In the genomic region with DNA sequence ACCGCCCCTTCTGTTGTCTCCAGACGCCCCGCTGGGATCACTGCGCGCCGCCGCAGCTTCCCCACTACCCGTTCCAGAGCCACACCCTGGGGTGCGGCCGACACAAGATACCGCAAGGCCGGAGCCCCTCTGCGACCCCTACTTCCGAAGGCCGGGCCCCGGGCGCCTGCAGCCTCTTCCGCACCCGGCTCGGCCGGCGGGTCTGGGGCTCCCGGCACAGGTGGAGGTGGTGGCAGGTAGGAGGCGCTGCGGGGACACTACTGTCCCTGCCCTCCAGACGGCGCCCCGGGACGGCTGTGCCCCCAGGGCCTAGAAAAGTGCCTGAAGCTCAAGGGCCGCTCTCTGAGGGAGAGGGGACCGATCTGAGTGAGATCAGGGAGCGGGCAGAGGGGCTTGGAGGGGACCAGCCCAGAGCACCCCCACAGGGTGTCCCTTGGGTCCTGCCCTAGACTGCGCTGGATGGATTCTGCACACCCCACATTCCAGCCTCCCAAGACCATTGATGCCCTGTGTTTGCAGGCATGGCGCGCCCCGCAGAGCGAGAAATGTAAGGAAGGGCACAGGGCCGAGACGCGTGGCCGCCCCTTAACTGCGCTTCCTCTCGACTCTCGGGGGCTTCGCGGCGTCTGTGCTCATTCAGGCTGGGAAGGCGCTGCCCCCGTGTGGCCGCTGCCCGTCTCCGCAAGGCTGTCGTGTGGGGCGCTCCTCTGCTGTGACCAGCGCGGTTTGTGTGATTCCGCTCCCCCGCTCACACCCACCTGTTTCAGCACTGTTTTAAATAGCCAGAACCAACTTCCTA, we compare ENCODE assay signal across 1 cellular context.
TF ChIP-seq lines count a peak whose summit lies in the region.

No MANE protein-coding gene starts in this region.

TF ChIP-seq in HepG2, 621 proteins besides CTCF, POLR2A, EP300 and RAD21 (continued from another document and continues in another):
- TF ChIP-seq PCBP1 (IDR thresholded peaks at IDR 0.05; ENCODE audit: borderline replicate concordance, low read depth, low read length) (no peak), HMG20A (CRISPR knock-in tag; IDR thresholded peaks at IDR 0.05; ENCODE audit: borderline replicate concordance) (0 out of 2 replicates have a peak, but pooled peaks have one; percentile 17), ZNF350 (CRISPR knock-in tag; IDR thresholded peaks at IDR 0.05; ENCODE audit: borderline replicate concordance, low read depth) (peak; percentile 50; the same call in 1 of the 2 replicates), ZNF431 (CRISPR knock-in tag; IDR thresholded peaks at IDR 0.05; ENCODE audit: borderline replicate concordance, low read depth) (0 out of 2 replicates have a peak, but pooled peaks have one; percentile 31), ZNF761 (CRISPR knock-in tag; conservative IDR thresholded peaks at IDR 0.05) (peak; percentile 88; the same call in 1 of the 2 replicates), KMT2B (CRISPR knock-in tag; IDR thresholded peaks at IDR 0.05) (no peak), HNF4A (CRISPR knock-in tag; IDR thresholded peaks at IDR 0.05) (peak; percentile 26; the same call in 1 of the 2 replicates), YY1 (IDR thresholded peaks at IDR 0.05; ENCODE audit: insufficient read depth, insufficient replicate concordance, low read depth, low read length) (peak; percentile 49), HOXA5 (CRISPR knock-in tag; IDR thresholded peaks at IDR 0.05) (no peak), RXRA (CRISPR knock-in tag; IDR thresholded peaks at IDR 0.05) (peak; percentile 50), ZNF34 (CRISPR knock-in tag; IDR thresholded peaks at IDR 0.05; ENCODE audit: borderline replicate concordance) (peak; percentile 95), KLF16 (CRISPR knock-in tag; IDR thresholded peaks at IDR 0.05) (peak in 1 of 2 experiments; percentile 86; a peak in 2 of 4 replicates), POGZ (CRISPR knock-in tag; IDR thresholded peaks at IDR 0.05) (0 out of 2 replicates have a peak, but pooled peaks have one; percentile 35), MAZ (IDR thresholded peaks at IDR 0.05; ENCODE audit: borderline replicate concordance, low read depth, low read length) (no peak), MAZ (CRISPR knock-in tag; IDR thresholded peaks at IDR 0.05; ENCODE audit: low read depth) (peak; percentile 79), RARG (CRISPR knock-in tag; IDR thresholded peaks at IDR 0.05; ENCODE audit: low read depth) (no peak), LCORL (IDR thresholded peaks at IDR 0.05) (no peak), LCORL (CRISPR knock-in tag; IDR thresholded peaks at IDR 0.05) (peak; percentile 15; the same call in 1 of the 2 replicates), RBM39 (IDR thresholded peaks at IDR 0.05; ENCODE audit: low read depth, low read length, poor library complexity, severe bottlenecking) (no peak), ZNF292 (CRISPR knock-in tag; IDR thresholded peaks at IDR 0.05; ENCODE audit: borderline replicate concordance, low read depth) (0 out of 2 replicates have a peak, but pooled peaks have one; percentile 50), ELF3 (CRISPR knock-in tag; IDR thresholded peaks at IDR 0.05) (peak; percentile 48; the same call in 1 of the 2 replicates), KDM4B (CRISPR knock-in tag; IDR thresholded peaks at IDR 0.05) (no peak), NFKB2 (CRISPR knock-in tag; IDR thresholded peaks at IDR 0.05; ENCODE audit: borderline replicate concordance) (peak; percentile 83)
- TF ChIP-seq, protein P1, sequence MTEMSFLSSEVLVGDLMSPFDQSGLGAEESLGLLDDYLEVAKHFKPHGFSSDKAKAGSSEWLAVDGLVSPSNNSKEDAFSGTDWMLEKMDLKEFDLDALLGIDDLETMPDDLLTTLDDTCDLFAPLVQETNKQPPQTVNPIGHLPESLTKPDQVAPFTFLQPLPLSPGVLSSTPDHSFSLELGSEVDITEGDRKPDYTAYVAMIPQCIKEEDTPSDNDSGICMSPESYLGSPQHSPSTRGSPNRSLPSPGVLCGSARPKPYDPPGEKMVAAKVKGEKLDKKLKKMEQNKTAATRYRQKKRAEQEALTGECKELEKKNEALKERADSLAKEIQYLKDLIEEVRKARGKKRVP (CRISPR knock-in tag; IDR thresholded peaks at IDR 0.05): no peak
- TF ChIP-seq, protein P2, sequence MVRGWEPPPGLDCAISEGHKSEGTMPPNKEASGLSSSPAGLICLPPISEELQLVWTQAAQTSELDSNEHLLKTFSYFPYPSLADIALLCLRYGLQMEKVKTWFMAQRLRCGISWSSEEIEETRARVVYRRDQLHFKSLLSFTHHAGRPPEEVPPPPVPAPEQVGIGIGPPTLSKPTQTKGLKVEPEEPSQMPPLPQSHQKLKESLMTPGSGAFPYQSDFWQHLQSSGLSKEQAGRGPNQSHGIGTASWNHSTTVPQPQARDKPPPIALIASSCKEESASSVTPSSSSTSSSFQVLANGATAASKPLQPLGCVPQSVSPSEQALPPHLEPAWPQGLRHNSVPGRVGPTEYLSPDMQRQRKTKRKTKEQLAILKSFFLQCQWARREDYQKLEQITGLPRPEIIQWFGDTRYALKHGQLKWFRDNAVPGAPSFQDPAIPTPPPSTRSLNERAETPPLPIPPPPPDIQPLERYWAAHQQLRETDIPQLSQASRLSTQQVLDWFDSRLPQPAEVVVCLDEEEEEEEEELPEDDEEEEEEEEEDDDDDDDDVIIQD (CRISPR knock-in tag; IDR thresholded peaks at IDR 0.05; ENCODE audit: low read depth): 0 out of 2 replicates have a peak, but pooled peaks have one; percentile 38
- TF ChIP-seq, protein P3, sequence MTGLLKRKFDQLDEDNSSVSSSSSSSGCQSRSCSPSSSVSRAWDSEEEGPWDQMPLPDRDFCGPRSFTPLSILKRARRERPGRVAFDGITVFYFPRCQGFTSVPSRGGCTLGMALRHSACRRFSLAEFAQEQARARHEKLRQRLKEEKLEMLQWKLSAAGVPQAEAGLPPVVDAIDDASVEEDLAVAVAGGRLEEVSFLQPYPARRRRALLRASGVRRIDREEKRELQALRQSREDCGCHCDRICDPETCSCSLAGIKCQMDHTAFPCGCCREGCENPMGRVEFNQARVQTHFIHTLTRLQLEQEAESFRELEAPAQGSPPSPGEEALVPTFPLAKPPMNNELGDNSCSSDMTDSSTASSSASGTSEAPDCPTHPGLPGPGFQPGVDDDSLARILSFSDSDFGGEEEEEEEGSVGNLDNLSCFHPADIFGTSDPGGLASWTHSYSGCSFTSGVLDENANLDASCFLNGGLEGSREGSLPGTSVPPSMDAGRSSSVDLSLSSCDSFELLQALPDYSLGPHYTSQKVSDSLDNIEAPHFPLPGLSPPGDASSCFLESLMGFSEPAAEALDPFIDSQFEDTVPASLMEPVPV (CRISPR knock-in tag; IDR thresholded peaks at IDR 0.05): no peak
- TF ChIP-seq, protein P4, sequence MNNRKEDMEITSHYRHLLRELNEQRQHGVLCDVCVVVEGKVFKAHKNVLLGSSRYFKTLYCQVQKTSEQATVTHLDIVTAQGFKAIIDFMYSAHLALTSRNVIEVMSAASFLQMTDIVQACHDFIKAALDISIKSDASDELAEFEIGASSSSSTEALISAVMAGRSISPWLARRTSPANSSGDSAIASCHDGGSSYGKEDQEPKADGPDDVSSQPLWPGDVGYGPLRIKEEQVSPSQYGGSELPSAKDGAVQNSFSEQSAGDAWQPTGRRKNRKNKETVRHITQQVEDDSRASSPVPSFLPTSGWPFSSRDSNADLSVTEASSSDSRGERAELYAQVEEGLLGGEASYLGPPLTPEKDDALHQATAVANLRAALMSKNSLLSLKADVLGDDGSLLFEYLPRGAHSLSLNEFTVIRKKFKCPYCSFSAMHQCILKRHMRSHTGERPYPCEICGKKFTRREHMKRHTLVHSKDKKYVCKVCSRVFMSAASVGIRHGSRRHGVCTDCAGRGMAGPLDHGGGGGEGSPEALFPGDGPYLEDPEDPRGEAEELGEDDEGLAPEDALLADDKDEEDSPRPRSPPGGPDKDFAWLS (CRISPR knock-in tag; IDR thresholded peaks at IDR 0.05; ENCODE audit: borderline replicate concordance): 0 out of 2 replicates have a peak, but pooled peaks have one; percentile 74
- TF ChIP-seq, protein P5, sequence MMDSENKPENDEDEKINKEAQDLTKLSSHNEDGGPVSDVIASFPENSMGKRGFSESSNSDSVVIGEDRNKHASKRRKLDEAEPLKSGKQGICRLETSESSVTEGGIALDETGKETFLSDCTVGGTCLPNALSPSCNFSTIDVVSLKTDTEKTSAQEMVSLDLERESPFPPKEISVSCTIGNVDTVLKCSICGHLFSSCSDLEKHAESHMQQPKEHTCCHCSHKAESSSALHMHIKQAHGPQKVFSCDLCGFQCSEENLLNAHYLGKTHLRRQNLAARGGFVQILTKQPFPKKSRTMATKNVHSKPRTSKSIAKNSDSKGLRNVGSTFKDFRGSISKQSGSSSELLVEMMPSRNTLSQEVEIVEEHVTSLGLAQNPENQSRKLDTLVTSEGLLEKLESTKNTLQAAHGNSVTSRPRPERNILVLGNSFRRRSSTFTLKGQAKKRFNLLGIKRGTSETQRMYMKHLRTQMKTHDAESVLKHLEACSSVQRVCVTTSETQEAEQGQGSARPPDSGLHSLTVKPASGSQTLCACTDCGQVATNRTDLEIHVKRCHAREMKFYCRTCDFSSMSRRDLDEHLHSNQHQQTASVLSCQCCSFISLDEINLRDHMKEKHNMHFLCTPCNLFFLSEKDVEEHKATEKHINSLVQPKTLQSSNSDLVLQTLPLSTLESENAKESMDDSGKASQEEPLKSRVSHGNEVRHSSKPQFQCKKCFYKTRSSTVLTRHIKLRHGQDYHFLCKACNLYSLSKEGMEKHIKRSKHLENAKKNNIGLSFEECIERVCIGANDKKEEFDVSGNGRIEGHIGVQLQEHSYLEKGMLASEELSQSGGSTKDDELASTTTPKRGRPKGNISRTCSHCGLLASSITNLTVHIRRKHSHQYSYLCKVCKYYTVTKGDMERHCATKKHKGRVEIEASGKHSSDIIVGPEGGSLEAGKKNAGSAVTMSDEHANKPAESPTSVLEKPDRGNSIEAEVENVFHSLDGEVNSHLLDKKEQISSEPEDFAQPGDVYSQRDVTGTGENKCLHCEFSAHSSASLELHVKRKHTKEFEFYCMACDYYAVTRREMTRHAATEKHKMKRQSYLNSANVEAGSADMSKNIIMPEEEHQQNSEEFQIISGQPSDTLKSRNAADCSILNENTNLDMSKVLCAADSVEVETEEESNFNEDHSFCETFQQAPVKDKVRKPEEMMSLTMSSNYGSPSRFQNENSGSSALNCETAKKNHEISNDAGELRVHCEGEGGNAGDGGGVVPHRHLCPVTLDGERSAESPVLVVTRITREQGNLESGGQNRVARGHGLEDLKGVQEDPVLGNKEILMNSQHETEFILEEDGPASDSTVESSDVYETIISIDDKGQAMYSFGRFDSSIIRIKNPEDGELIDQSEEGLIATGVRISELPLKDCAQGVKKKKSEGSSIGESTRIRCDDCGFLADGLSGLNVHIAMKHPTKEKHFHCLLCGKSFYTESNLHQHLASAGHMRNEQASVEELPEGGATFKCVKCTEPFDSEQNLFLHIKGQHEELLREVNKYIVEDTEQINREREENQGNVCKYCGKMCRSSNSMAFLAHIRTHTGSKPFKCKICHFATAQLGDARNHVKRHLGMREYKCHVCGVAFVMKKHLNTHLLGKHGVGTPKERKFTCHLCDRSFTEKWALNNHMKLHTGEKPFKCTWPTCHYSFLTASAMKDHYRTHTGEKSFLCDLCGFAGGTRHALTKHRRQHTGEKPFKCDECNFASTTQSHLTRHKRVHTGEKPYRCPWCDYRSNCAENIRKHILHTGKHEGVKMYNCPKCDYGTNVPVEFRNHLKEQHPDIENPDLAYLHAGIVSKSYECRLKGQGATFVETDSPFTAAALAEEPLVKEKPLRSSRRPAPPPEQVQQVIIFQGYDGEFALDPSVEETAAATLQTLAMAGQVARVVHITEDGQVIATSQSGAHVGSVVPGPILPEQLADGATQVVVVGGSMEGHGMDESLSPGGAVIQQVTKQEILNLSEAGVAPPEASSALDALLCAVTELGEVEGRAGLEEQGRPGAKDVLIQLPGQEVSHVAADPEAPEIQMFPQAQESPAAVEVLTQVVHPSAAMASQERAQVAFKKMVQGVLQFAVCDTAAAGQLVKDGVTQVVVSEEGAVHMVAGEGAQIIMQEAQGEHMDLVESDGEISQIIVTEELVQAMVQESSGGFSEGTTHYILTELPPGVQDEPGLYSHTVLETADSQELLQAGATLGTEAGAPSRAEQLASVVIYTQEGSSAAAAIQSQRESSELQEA (CRISPR knock-in tag; IDR thresholded peaks at IDR 0.05; ENCODE audit: not compliant biosample characterization): no peak
- TF ChIP-seq, protein P6, sequence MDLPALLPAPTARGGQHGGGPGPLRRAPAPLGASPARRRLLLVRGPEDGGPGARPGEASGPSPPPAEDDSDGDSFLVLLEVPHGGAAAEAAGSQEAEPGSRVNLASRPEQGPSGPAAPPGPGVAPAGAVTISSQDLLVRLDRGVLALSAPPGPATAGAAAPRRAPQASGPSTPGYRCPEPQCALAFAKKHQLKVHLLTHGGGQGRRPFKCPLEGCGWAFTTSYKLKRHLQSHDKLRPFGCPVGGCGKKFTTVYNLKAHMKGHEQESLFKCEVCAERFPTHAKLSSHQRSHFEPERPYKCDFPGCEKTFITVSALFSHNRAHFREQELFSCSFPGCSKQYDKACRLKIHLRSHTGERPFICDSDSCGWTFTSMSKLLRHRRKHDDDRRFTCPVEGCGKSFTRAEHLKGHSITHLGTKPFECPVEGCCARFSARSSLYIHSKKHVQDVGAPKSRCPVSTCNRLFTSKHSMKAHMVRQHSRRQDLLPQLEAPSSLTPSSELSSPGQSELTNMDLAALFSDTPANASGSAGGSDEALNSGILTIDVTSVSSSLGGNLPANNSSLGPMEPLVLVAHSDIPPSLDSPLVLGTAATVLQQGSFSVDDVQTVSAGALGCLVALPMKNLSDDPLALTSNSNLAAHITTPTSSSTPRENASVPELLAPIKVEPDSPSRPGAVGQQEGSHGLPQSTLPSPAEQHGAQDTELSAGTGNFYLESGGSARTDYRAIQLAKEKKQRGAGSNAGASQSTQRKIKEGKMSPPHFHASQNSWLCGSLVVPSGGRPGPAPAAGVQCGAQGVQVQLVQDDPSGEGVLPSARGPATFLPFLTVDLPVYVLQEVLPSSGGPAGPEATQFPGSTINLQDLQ (CRISPR knock-in tag; IDR thresholded peaks at IDR 0.05): no peak
- TF ChIP-seq, protein P7, sequence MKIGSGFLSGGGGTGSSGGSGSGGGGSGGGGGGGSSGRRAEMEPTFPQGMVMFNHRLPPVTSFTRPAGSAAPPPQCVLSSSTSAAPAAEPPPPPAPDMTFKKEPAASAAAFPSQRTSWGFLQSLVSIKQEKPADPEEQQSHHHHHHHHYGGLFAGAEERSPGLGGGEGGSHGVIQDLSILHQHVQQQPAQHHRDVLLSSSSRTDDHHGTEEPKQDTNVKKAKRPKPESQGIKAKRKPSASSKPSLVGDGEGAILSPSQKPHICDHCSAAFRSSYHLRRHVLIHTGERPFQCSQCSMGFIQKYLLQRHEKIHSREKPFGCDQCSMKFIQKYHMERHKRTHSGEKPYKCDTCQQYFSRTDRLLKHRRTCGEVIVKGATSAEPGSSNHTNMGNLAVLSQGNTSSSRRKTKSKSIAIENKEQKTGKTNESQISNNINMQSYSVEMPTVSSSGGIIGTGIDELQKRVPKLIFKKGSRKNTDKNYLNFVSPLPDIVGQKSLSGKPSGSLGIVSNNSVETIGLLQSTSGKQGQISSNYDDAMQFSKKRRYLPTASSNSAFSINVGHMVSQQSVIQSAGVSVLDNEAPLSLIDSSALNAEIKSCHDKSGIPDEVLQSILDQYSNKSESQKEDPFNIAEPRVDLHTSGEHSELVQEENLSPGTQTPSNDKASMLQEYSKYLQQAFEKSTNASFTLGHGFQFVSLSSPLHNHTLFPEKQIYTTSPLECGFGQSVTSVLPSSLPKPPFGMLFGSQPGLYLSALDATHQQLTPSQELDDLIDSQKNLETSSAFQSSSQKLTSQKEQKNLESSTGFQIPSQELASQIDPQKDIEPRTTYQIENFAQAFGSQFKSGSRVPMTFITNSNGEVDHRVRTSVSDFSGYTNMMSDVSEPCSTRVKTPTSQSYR (CRISPR knock-in tag; IDR thresholded peaks at IDR 0.05; ENCODE audit: borderline replicate concordance): no peak; the same call in 1 of the 2 replicates
